15 cellular contexts compared by ENCODE assay signal in the genomic region with DNA sequence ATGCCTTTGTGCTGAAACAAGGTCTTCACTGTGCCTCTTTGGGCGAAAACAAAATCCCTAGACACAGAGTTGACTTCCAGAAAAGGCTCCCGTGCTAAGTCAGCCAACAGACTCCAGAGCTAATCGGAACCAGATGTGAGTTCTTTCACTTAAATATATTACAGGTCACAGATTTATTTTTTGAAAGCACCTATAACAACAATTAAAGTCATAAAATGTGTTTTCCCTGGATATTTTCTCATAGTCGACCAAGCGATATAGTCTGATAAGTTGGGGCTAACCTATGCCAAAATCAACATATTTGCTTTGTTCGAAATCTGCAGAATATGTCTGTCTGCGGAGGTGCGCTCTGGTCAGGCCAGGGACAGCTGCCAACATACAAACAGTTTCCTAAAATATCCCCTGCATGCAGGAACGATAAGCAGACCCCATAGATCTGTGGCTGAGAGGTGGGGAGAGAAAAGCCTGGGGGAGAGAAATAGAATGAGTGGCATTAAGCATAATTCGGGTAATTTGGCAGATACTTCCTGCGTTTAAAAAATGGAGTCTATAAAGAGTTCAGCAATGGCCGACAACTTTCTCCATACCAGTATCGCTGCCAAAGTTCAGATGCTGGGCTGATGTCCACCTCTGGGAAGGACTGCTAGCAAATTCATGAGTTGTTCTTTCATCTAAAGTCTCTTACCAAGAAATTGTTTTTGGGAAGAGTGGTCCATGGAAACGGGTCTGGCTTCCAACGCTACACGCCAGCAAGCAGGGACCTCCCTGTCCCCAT. TPM values are rescaled to one million over a fixed set of nuclear protein-coding genes. Genes with fewer than 3 reads are reported as not detected.
DNase-seq lines count a peak whose midpoint lies in the region; ATAC-seq, FAIRE-seq and TF ChIP-seq lines count a peak whose summit lies in the region.
"Had no signal": no experiment of that assay in that cellular context is flagged by ENCODE, and none has a peak within 500 bp of the region (broad histone marks: within the 10 kb centered on the region; RNA-seq: fewer than 3 reads in every experiment).

No MANE protein-coding gene starts in this region.

- ATAC-seq in stimulated activated naive B cell treated with anti-CD40 and anti-IgM and Interleukin-4, amounts not matched to agents 10 μg/mL and 1 μg/mL and 100 μg/mL, for 72 hours (replicated peaks), result no peak

- FAIRE-seq in urothelium cell line (lab: Jason Lieb, UNC), result no peak

- H3K4me1 Mint-ChIP-seq in neural progenitor cell, result no peaks in the 10 kb centered on the region
- no peaks in the 10 kb centered on the region for H3K4me1 Mint-ChIP-seq in stimulated activated naive B cell treated with anti-CD40 and anti-IgM and Interleukin-4, amounts not matched to agents 10 μg/mL and 1 μg/mL and 100 μg/mL, for 72 hours
- H3K4me1 Mint-ChIP-seq: activated naive CD4-positive, alpha-beta T cell treated with anti-CD3 and anti-CD28 coated beads, Interleukin-2, amount 10 ng/mL, durations not matched to agents 7 days and 5 days; B cell had no signal

- H3K4me1 ChIP-seq in SJSA1 (replicated peaks) (peaks cover 30% of the 10 kb centered on the region), neural progenitor cell (no peaks in the 10 kb centered on the region)

- H3K27me3 ChIP-seq in AG04450 (ENCODE audit: control insufficient read depth, insufficient read depth, low read length), result no peaks in the 10 kb centered on the region
- H3K27me3 ChIP-seq in SJSA1 (replicated peaks), result no peaks in the 10 kb centered on the region
- no peaks in the 10 kb centered on the region for H3K27me3 ChIP-seq in neural progenitor cell
- H3K27me3 ChIP-seq in WERI-Rb-1 (ENCODE audit: insufficient read depth, low read depth, severe bottlenecking), result no peaks in the 10 kb centered on the region

- no peak overlapping the region for H3K4me3 Mint-ChIP-seq in neural progenitor cell
- no peak overlapping the region for H3K4me3 Mint-ChIP-seq in stimulated activated naive B cell treated with anti-CD40 and anti-IgM and Interleukin-4, amounts not matched to agents 10 μg/mL and 1 μg/mL and 100 μg/mL, for 72 hours
- H3K4me3 Mint-ChIP-seq: activated CD4-positive, alpha-beta memory T cell treated with anti-CD3 and anti-CD28 coated beads for 36 hours; activated naive CD4-positive, alpha-beta T cell treated with anti-CD3 and anti-CD28 coated beads, Interleukin-2, amount 10 ng/mL, durations not matched to agents 7 days and 5 days; B cell; H9 had no signal

- no peaks in the 10 kb centered on the region for H3K36me3 Mint-ChIP-seq in neural progenitor cell
- H3K36me3 Mint-ChIP-seq in stimulated activated naive B cell treated with anti-CD40 and anti-IgM and Interleukin-4, amounts not matched to agents 10 μg/mL and 1 μg/mL and 100 μg/mL, for 72 hours, result peaks cover 0 to 3% of the 10 kb centered on the region in 2 donors
- H3K36me3 Mint-ChIP-seq: activated CD4-positive, alpha-beta memory T cell treated with anti-CD3 and anti-CD28 coated beads for 36 hours; activated naive CD4-positive, alpha-beta T cell treated with anti-CD3 and anti-CD28 coated beads, Interleukin-2, amount 10 ng/mL, durations not matched to agents 7 days and 5 days had no signal

- no peak overlapping the region for H3K4me2 ChIP-seq in neural progenitor cell

- POLR2A ChIA-PET in AG04450 (lab: Yijun Ruan, JAX), result interaction anchor here (1.1 kb wide), 1 partner anchor 50 kb away, joined by 3 read pairs; a partner anchor contains a TSS

- no peak overlapping the region for H2AFZ ChIP-seq in neural progenitor cell (replicated peaks)

- no peak for TF ChIP-seq CTCF in AG04450 (IDR thresholded peaks at IDR 0.05; ENCODE audit: low read depth, low read length)
- no peak for TF ChIP-seq CTCF in neural progenitor cell (IDR thresholded peaks at IDR 0.05)
- TF ChIP-seq CTCF in WERI-Rb-1 (IDR thresholded peaks at IDR 0.05; ENCODE audit: low read depth, low read length), result no peak

- peak overlapping the region; percentile 14; the same call in 1 of the 2 replicates for H3K4me3 ChIP-seq in AG04450 (ENCODE audit: low read depth, low read length)
- no peak overlapping the region for H3K4me3 ChIP-seq in SJSA1
- H3K4me3 ChIP-seq in neural progenitor cell, result no peak overlapping the region
- H3K4me3 ChIP-seq in WERI-Rb-1 (ENCODE audit: low read depth, low read length), result no peak overlapping the region

- H3K79me2 ChIP-seq in neural progenitor cell (ENCODE audit: low read depth), result no peaks in the 10 kb centered on the region

- no peak overlapping the region for H3K9ac ChIP-seq in neural progenitor cell

- CTCF ChIA-PET in AG04450 (lab: Charles Lee), result no interaction called here

- H4K20me1 ChIP-seq in neural progenitor cell (ENCODE audit: low read depth), result no peaks in the 10 kb centered on the region

- H3K9me3 Mint-ChIP-seq in neural progenitor cell, result peaks cover 8% of the 10 kb centered on the region
- peaks cover 4 to 7% of the 10 kb centered on the region in 2 donors for H3K9me3 Mint-ChIP-seq in stimulated activated naive B cell treated with anti-CD40 and anti-IgM and Interleukin-4, amounts not matched to agents 10 μg/mL and 1 μg/mL and 100 μg/mL, for 72 hours
- H3K9me3 Mint-ChIP-seq: activated CD4-positive, alpha-beta memory T cell treated with anti-CD3 and anti-CD28 coated beads for 36 hours; activated naive CD4-positive, alpha-beta T cell treated with anti-CD3 and anti-CD28 coated beads, Interleukin-2, amount 10 ng/mL, durations not matched to agents 7 days and 5 days had no signal

- no peak for DNase-seq in AG04450 (ENCODE audit: low read depth, low spot score)
- DNase-seq in SJSA1 (ENCODE audit: low read depth in 1 of 2, low spot score in 2 of 2), result peak in 1 of 2 experiments; percentile 79
- peak; percentile 74 for DNase-seq in fibroblast of peridontal ligament (ENCODE audit: extremely low read depth)
- no peak for DNase-seq in neural progenitor cell (ENCODE audit: low spot score)
- no peak for DNase-seq in stimulated activated naive B cell treated with anti-CD40 and anti-IgM and Interleukin-4, amounts not matched to agents 10 μg/mL and 1 μg/mL and 100 μg/mL, for 72 hours
- no peak for DNase-seq in urothelium cell line (ENCODE audit: low spot score)
- no peak for DNase-seq in WERI-Rb-1
- DNase-seq in nucleus accumbens (lab: John Stamatoyannopoulos, UW), result no peak
- DNase-seq: activated CD4-positive, alpha-beta memory T cell treated with anti-CD3 and anti-CD28 coated beads for 36 hours; activated naive CD4-positive, alpha-beta T cell treated with anti-CD3 and anti-CD28 coated beads, Interleukin-2, amount 10 ng/mL, durations not matched to agents 7 days and 5 days; H9; MV-4-11; NCI-H774; posterior cingulate gyrus had no signal

- H3K36me3 ChIP-seq in SJSA1, result no peaks in the 10 kb centered on the region
- no peaks in the 10 kb centered on the region for H3K36me3 ChIP-seq in neural progenitor cell
- H3K36me3 ChIP-seq in WERI-Rb-1, result no peaks in the 10 kb centered on the region

- H3K9me3 ChIP-seq in AG04450 (ENCODE audit: control insufficient read depth, insufficient read depth, low read length) (no peaks in the 10 kb centered on the region; the same call in 1 of the 2 replicates), SJSA1 (replicated peaks) (peaks cover 3% of the 10 kb centered on the region; the same call in 1 of the 2 replicates), neural progenitor cell (ENCODE audit: low read depth) (no peaks in the 10 kb centered on the region), WERI-Rb-1 (ENCODE audit: severe bottlenecking) (peaks cover 2% of the 10 kb centered on the region)

- peak overlapping the region; percentile 23 for H3K27ac Mint-ChIP-seq in neural progenitor cell
- H3K27ac Mint-ChIP-seq in stimulated activated naive B cell treated with anti-CD40 and anti-IgM and Interleukin-4, amounts not matched to agents 10 μg/mL and 1 μg/mL and 100 μg/mL, for 72 hours, result no peak overlapping the region
- H3K27ac Mint-ChIP-seq: activated CD4-positive, alpha-beta memory T cell treated with anti-CD3 and anti-CD28 coated beads for 36 hours; activated naive CD4-positive, alpha-beta T cell treated with anti-CD3 and anti-CD28 coated beads, Interleukin-2, amount 10 ng/mL, durations not matched to agents 7 days and 5 days; B cell; H9 had no signal

- no peaks in the 10 kb centered on the region for H3F3A ChIP-seq in neural progenitor cell (ENCODE audit: low read depth)

- no peaks in the 10 kb centered on the region for H3K27me3 Mint-ChIP-seq in neural progenitor cell (ENCODE audit: insufficient read depth, low read depth)
- peaks cover 20 to 22% of the 10 kb centered on the region in 2 donors for H3K27me3 Mint-ChIP-seq in stimulated activated naive B cell treated with anti-CD40 and anti-IgM and Interleukin-4, amounts not matched to agents 10 μg/mL and 1 μg/mL and 100 μg/mL, for 72 hours

- H3K27ac ChIP-seq in AG04450 (ENCODE audit: low read depth, low read length) (peak overlapping the region; percentile 62), SJSA1 (peak overlapping the region; percentile 52), neural progenitor cell (no peak overlapping the region), WERI-Rb-1 (no peak overlapping the region)

RNA-seq across cellular contexts. Expression of a gene that starts 50.8 kb away (rescaled TPM):
- 98.4 and 103 TPM in 2 replicates for polyA plus RNA-seq in AG04450 (2011; rRNA removed)
- 163 and 182 TPM in 2 replicates for polyA minus RNA-seq in AG04450 (2011; rRNA and poly(A)+ RNA removed)
- total RNA-seq in SJSA1 (2014; rRNA removed; shearing (Covaris generic)), result 122 and 150 TPM in 2 replicates
- total RNA-seq in neural progenitor cell (ENCODE audit: low replicate concordance), result 160 and 213 TPM in 2 replicates

Comparison
In these comparisons a context has a peak if more than half of its experiments do, and no peak if none do; other contexts are left out.
1. H3K27ac ChIP-seq: peak in AG04450 (single experiment) and SJSA1 (single experiment); none in neural progenitor cell (single experiment) and WERI-Rb-1 (single experiment).